ENCODE assay signal across 8 cellular contexts in genomic region chr3:119352863-119353527, GRCh38. TPM values are rescaled to one million over a fixed set of nuclear protein-coding genes. Genes with fewer than 3 reads are reported as not detected.
DNase-seq lines count a peak whose midpoint lies in the region; ATAC-seq and TF ChIP-seq lines count a peak whose summit lies in the region.

No MANE protein-coding gene starts in this region.

- intact Hi-C loops in OCI-LY7 (cut with micrococcal nuclease; ENCODE audit: unreplicated experiment) (loop anchor here (1.0 to 10.0 kb wide), 3 partner anchors 56 to 468 kb away; no protein-coding TSS in a partner anchor), ovary (cut with DNase I) (loop anchor here in 1 of 4 donors (5.0 kb wide), 1 partner anchor 76 kb away; no protein-coding TSS in a partner anchor)

- DNase-seq in CD4-positive, CD25-positive, alpha-beta regulatory T cell = peak in 2 of 3 donors; percentile 56 to 76
- peak; percentile 54 for DNase-seq in GM23338 (ENCODE audit: low spot score)
- peak; percentile 67 for DNase-seq in OCI-LY7 (ENCODE audit: low spot score)
- peak; percentile 63 for DNase-seq in epithelial cell of esophagus (ENCODE audit: low read depth)
- DNase-seq in ovary = no peak
- no peak for DNase-seq in GF-D8 (lab: John Stamatoyannopoulos, UW)
- DNase-seq in activated CD8-positive, alpha-beta memory T cell treated with anti-CD3 and anti-CD28 coated beads, Interleukin-2, amount 50 U/mL, for 48 hours = no peak

- H4K20me1 ChIP-seq in GM23338 (replicated peaks; ENCODE audit: insufficient read depth) (no peaks in the 10 kb centered on the region), OCI-LY7 (ENCODE audit: insufficient read depth, low read length) (no peaks in the 10 kb centered on the region)

- H3K4me3 ChIP-seq in CD4-positive, CD25-positive, alpha-beta regulatory T cell (ENCODE audit: low read depth, low read length) = no peak overlapping the region
- H3K4me3 ChIP-seq in GM23338 (no peak overlapping the region), OCI-LY7 (ENCODE audit: low read depth, low read length, poor library complexity, severe bottlenecking) (no peak overlapping the region), epithelial cell of esophagus (ENCODE audit: low read length) (no peak overlapping the region), ovary (no peak overlapping the region)

- H3F3A ChIP-seq in GM23338 (replicated peaks; ENCODE audit: low read depth) = no peaks in the 10 kb centered on the region; the same call in 1 of the 2 replicates

- no peaks in the 10 kb centered on the region for H3K9me3 ChIP-seq in CD4-positive, CD25-positive, alpha-beta regulatory T cell (ENCODE audit: control insufficient read depth in 2 of 2, low read length in 2 of 2)
- H3K9me3 ChIP-seq in OCI-LY7 (ENCODE audit: low read length) (no peaks in the 10 kb centered on the region), ovary (no peaks in the 10 kb centered on the region)

- CTCF ChIA-PET in OCI-LY7 (lab: Charles Lee; ENCODE audit: unreplicated experiment) = interaction anchor here (0.6 to 1.8 kb wide), 6 partner anchors 12 to 112 kb away, joined by 3 to 10 read pairs (median 4); no protein-coding TSS in a partner anchor

- 51 to 55% (median 53%) methylated on average over 6 of the region's 6 CpGs for WGBS in ovary, 3 donors

- peak overlapping the region; percentile 63; the same call in 1 of the 2 replicates for H3K4me2 ChIP-seq in GM23338
- H3K4me2 ChIP-seq in OCI-LY7 (ENCODE audit: low read length) = peak overlapping the region; percentile 58

- no peaks in the 10 kb centered on the region for H3K36me3 Mint-ChIP-seq in CD4-positive, CD25-positive, alpha-beta regulatory T cell
- H3K36me3 Mint-ChIP-seq in GM23338 (ENCODE audit: low read depth) = peaks cover 4% of the 10 kb centered on the region; the same call in 2 of the 3 replicates

- no peaks in the 10 kb centered on the region; the same call in 1 of the 2 replicates for H3K9me2 ChIP-seq in GM23338 (ENCODE audit: insufficient read depth)
- H3K9me2 ChIP-seq in OCI-LY7 (ENCODE audit: insufficient read depth, low read length) = no peaks in the 10 kb centered on the region

- no peaks in the 10 kb centered on the region for H3K27me3 Mint-ChIP-seq in CD4-positive, CD25-positive, alpha-beta regulatory T cell
- H3K27me3 Mint-ChIP-seq in GM23338 (ENCODE audit: insufficient read depth, low read depth, poor library complexity) = peaks cover 5% of the 10 kb centered on the region

- H3K4me1 ChIP-seq in CD4-positive, CD25-positive, alpha-beta regulatory T cell (ENCODE audit: control insufficient read depth, insufficient read depth, low read length, poor library complexity, severe bottlenecking) = peaks cover 26% of the 10 kb centered on the region
- H3K4me1 ChIP-seq in GM23338 (ENCODE audit: insufficient read depth) = peaks cover 59% of the 10 kb centered on the region
- peaks cover 25% of the 10 kb centered on the region for H3K4me1 ChIP-seq in OCI-LY7 (ENCODE audit: insufficient read depth, low read length, poor library complexity, severe bottlenecking)
- H3K4me1 ChIP-seq in ovary (ENCODE audit: insufficient read depth) = peaks cover 12% of the 10 kb centered on the region

- no peaks in the 10 kb centered on the region for H3K79me2 ChIP-seq in GM23338 (replicated peaks; ENCODE audit: insufficient read depth)
- H3K79me2 ChIP-seq in OCI-LY7 (ENCODE audit: insufficient read depth, low read depth, low read length) = no peaks in the 10 kb centered on the region

- H3K27me3 ChIP-seq in CD4-positive, CD25-positive, alpha-beta regulatory T cell (ENCODE audit: control insufficient read depth, insufficient read depth, low read length) = no peaks in the 10 kb centered on the region
- H3K27me3 ChIP-seq in GM23338 (ENCODE audit: insufficient read depth) = no peaks in the 10 kb centered on the region
- no peaks in the 10 kb centered on the region for H3K27me3 ChIP-seq in ovary

- no peak overlapping the region for H2AFZ ChIP-seq in GM23338
- H2AFZ ChIP-seq in OCI-LY7 (ENCODE audit: low read length) = peak overlapping the region; percentile 24; the same call in 1 of the 2 replicates

- TF ChIP-seq POLR2A in ovary (IDR thresholded peaks at IDR 0.05) = no peak

- peak overlapping the region; percentile 20 to 74 (median 72) for H3K27ac Mint-ChIP-seq in CD4-positive, CD25-positive, alpha-beta regulatory T cell
- no peak overlapping the region; the same call in 1 of the 2 replicates for H3K27ac Mint-ChIP-seq in GM23338

- peak overlapping the region; percentile 66 for H3K27ac ChIP-seq in CD4-positive, CD25-positive, alpha-beta regulatory T cell (ENCODE audit: insufficient read depth, low read length, poor library complexity, severe bottlenecking)
- H3K27ac ChIP-seq in GM23338 (ENCODE audit: low read depth) (peak overlapping the region; percentile 64), OCI-LY7 (ENCODE audit: low read depth, low read length, poor library complexity, severe bottlenecking) (peak overlapping the region; percentile 37), ovary (peak overlapping the region; percentile 17 to 44)

- no peaks in the 10 kb centered on the region for H3K9me3 Mint-ChIP-seq in CD4-positive, CD25-positive, alpha-beta regulatory T cell
- peaks cover 4% of the 10 kb centered on the region for H3K9me3 Mint-ChIP-seq in GM23338

- ATAC-seq in CD4-positive, CD25-positive, alpha-beta regulatory T cell (ENCODE audit: low read depth in 2 of 2) = peak; percentile 48 to 54
- ATAC-seq in GM23338 (no peak), GM21529 (IDR thresholded peaks at IDR 0.05; ENCODE audit: unreplicated experiment) (no peak)

- TF ChIP-seq EP300 in ovary (IDR thresholded peaks at IDR 0.05) = no peak

- peak overlapping the region in 3 of 4 donors; percentile 9 to 58 (median 31) for H3K4me3 Mint-ChIP-seq in CD4-positive, CD25-positive, alpha-beta regulatory T cell
- no peak overlapping the region; the same call in 2 of the 3 replicates for H3K4me3 Mint-ChIP-seq in GM23338

- peak; percentile 55 to 56 for TF ChIP-seq CTCF in GM23338 (conservative IDR thresholded peaks at IDR 0.05; ENCODE audit: low read depth in 2 of 2)
- peak; percentile 66 for TF ChIP-seq CTCF in OCI-LY7 (conservative IDR thresholded peaks at IDR 0.05; ENCODE audit: low read length)
- peak; percentile 39 for TF ChIP-seq CTCF in epithelial cell of esophagus (IDR thresholded peaks at IDR 0.05; ENCODE audit: insufficient read depth, low read depth, low read length, missing control alignments)
- TF ChIP-seq CTCF in ovary (IDR thresholded peaks at IDR 0.05) = peak in 2 of 3 donors; percentile 57 to 63

- peaks cover 14 to 44% (median 35%) of the 10 kb centered on the region in 4 donors for H3K4me1 Mint-ChIP-seq in CD4-positive, CD25-positive, alpha-beta regulatory T cell
- peaks cover 66% of the 10 kb centered on the region for H3K4me1 Mint-ChIP-seq in GM23338

- no peaks in the 10 kb centered on the region for H3K36me3 ChIP-seq in CD4-positive, CD25-positive, alpha-beta regulatory T cell (ENCODE audit: control insufficient read depth, insufficient read depth, low read length)
- no peaks in the 10 kb centered on the region for H3K36me3 ChIP-seq in GM23338 (ENCODE audit: insufficient read depth)
- no peaks in the 10 kb centered on the region for H3K36me3 ChIP-seq in OCI-LY7 (ENCODE audit: insufficient read depth, low read length)
- no peaks in the 10 kb centered on the region for H3K36me3 ChIP-seq in ovary

- no TSS peak for BruUV-seq in OCI-LY7 (replicated peaks; lab: Mats Ljungman, UMichigan)

- POLR2A ChIA-PET in OCI-LY7 (lab: Charles Lee) = interaction anchor here (0.6 to 2.4 kb wide), 15 partner anchors 9 to 785 kb away, joined by 3 to 12 read pairs (median 3); partner anchors contain the start of genes B4GALT4, TIMMDC1 and TMEM39A

TF ChIP-seq in GM23338, 12 proteins besides CTCF, POLR2A, EP300 and RAD21:
- TF ChIP-seq ZNF331 (CRISPR knock-in tag; IDR thresholded peaks at IDR 0.05; ENCODE audit: low read depth) = no peak
- no peak for TF ChIP-seq POLR2AphosphoS5 (IDR thresholded peaks at IDR 0.05; ENCODE audit: low read depth)
- no peak for TF ChIP-seq STAT1 (IDR thresholded peaks at IDR 0.05; ENCODE audit: unreplicated experiment)
- no peak for TF ChIP-seq ZNF114 (CRISPR knock-in tag; IDR thresholded peaks at IDR 0.05)

RNA-seq across cellular contexts. Expression of gene ARHGAP31, which starts 58.8 kb away (rescaled TPM):
- 13.6 TPM for total RNA-seq in CD4-positive, CD25-positive, alpha-beta regulatory T cell
- 1 to 10 TPM; 2.6 to 5.1 (median 4.1) TPM for polyA plus RNA-seq in CD4-positive, CD25-positive, alpha-beta regulatory T cell
- 4.2 and 4.3 TPM in 2 replicates for total RNA-seq in GM23338 (2014; rRNA removed; shearing (Covaris generic))
- 0.61 and 1.2 TPM in 2 replicates for polyA plus RNA-seq in GM23338 (2016; fragmentation: Nextera tagmentation; extraction: Ambion mirVana)
- total RNA-seq in OCI-LY7 (2014; rRNA removed; shearing (Covaris generic)) = 4.1 TPM in 2 replicates
- total RNA-seq in OCI-LY7 (2022) = 2.8 and 4.0 TPM in 2 replicates
- total RNA-seq in ovary = 10 to 100 TPM in 5 of 7 donors, 1 to 10 TPM in 2; 6.3 to 41.4 (median 21.3) TPM
- polyA plus RNA-seq in ovary = 10 to 100 TPM in 1 of 2 donors, 1 to 10 TPM in 1; 8.7 to 26.0 TPM

Comparison
In these comparisons a context has a peak if more than half of its experiments do, and no peak if none do; other contexts are left out.
1. ATAC-seq: peak in CD4-positive, CD25-positive, alpha-beta regulatory T cell (2 of 2); none in GM23338 (single experiment) and GM21529 (single experiment).
2. DNase-seq: peak in CD4-positive, CD25-positive, alpha-beta regulatory T cell (2 of 3), GM23338 (single experiment), OCI-LY7 (single experiment) and epithelial cell of esophagus (single experiment); none in ovary (0 of 5), GF-D8 (single experiment) and activated CD8-positive, alpha-beta memory T cell treated with anti-CD3 and anti-CD28 coated beads, Interleukin-2, amount 50 U/mL, for 48 hours (single experiment).
3. Peak in every context shown above with its lines, with median percentiles within 50 percentile points of each other: H3K27ac ChIP-seq and CTCF ChIP-seq.